In genomic region chr17:19738757-19739156, GRCh38 we compare ENCODE assay signal across 1 cellular context.
TF ChIP-seq lines count a peak whose summit lies in the region.

No MANE protein-coding gene starts in this region.

TF ChIP-seq in HepG2, 621 proteins besides CTCF, POLR2A, EP300 and RAD21:
- TF ChIP-seq KAT2B (IDR thresholded peaks at IDR 0.05; ENCODE audit: borderline replicate concordance, low read depth, low read length) (no peak), NR2F6 (IDR thresholded peaks at IDR 0.05) (0 out of 2 replicates have a peak, but pooled peaks have one; percentile 20), NR2F6 (CRISPR knock-in tag; IDR thresholded peaks at IDR 0.05) (no peak)
